In the genomic region with DNA sequence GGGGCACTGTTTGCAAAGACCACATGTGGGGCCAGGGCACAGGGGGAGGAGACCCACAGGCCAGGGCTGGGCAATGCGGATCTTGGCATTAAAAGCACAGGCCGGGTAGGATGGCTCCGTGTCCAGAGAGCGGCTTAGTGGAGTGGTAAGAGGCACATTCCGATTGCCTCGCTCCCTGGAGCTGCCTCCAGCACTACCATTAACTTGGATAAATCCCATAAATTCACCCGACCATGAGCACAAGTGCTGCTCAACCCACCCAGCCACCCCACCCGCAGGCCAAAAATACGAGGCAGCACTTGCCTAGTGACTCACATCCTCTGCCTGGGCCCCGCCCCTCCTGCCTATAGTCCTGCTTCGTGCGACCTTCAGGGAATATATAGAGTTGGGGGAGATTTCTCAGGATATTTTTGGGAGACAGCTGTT, we compare ENCODE assay signal across 13 cellular contexts.
DNase-seq lines count a peak whose midpoint lies in the region; ATAC-seq, FAIRE-seq and TF ChIP-seq lines count a peak whose summit lies in the region.
"Had no signal": no experiment of that assay in that cellular context is flagged by ENCODE, and none has a peak within 500 bp of the region (broad histone marks: within the 10 kb centered on the region; RNA-seq: fewer than 3 reads in every experiment).

No MANE protein-coding gene starts in this region.

- H3K4me1 ChIP-seq in keratinocyte (ENCODE audit: control insufficient read depth, extremely low read depth, insufficient read depth, low read length): peaks cover 9% of the 10 kb centered on the region

- no peaks in the 10 kb centered on the region for H3K27me3 Mint-ChIP-seq in progenitor cell of endocrine pancreas

- H3K9ac ChIP-seq in keratinocyte (ENCODE audit: control insufficient read depth, extremely low read depth, insufficient read depth, low read length): no peak overlapping the region

- no peak for TF ChIP-seq CTCF in keratinocyte (optimal IDR thresholded peaks at IDR 0.05 in 1 of 3, IDR thresholded peaks at IDR 0.05 in 1 of 3, conservative IDR thresholded peaks at IDR 0.05 in 1 of 3; ENCODE audit: extremely low read depth in 1 of 3, insufficient read depth in 2 of 3, low read length in 3 of 3)
- TF ChIP-seq CTCF in progenitor cell of endocrine pancreas (IDR thresholded peaks at IDR 0.05; ENCODE audit: unreplicated experiment): no peak

- H3K36me3 Mint-ChIP-seq in progenitor cell of endocrine pancreas (ENCODE audit: insufficient read depth): no peaks in the 10 kb centered on the region
- H3K36me3 Mint-ChIP-seq: stimulated activated naive B cell treated with anti-CD40 and anti-IgM and Interleukin-4, amounts not matched to agents 10 μg/mL and 1 μg/mL and 100 μg/mL, for 72 hours had no signal

- H3K9me3 ChIP-seq in keratinocyte (ENCODE audit: control insufficient read depth, low read depth, low read length): no peaks in the 10 kb centered on the region

- H3K4me3 ChIP-seq in keratinocyte (ENCODE audit: control insufficient read depth in 2 of 3, extremely low read depth in 1 of 3, insufficient read depth in 2 of 3, low read depth in 1 of 3, low read length in 3 of 3): no peak overlapping the region

- H3K9me3 Mint-ChIP-seq in progenitor cell of endocrine pancreas (ENCODE audit: low read depth): no peaks in the 10 kb centered on the region
- H3K9me3 Mint-ChIP-seq: activated naive CD4-positive, alpha-beta T cell treated with anti-CD3 and anti-CD28 coated beads for 36 hours; stimulated activated naive B cell treated with anti-CD40 and anti-IgM and Interleukin-4, amounts not matched to agents 10 μg/mL and 1 μg/mL and 100 μg/mL, for 72 hours had no signal

- no peaks in the 10 kb centered on the region for H4K20me1 ChIP-seq in keratinocyte (ENCODE audit: control insufficient read depth, extremely low read depth, insufficient read depth, low read length)

- no peak overlapping the region for H3K4me3 Mint-ChIP-seq in progenitor cell of endocrine pancreas (ENCODE audit: low read depth)
- H3K4me3 Mint-ChIP-seq: activated naive CD4-positive, alpha-beta T cell treated with anti-CD3 and anti-CD28 coated beads for 36 hours; stimulated activated naive B cell treated with anti-CD40 and anti-IgM and Interleukin-4, amounts not matched to agents 10 μg/mL and 1 μg/mL and 100 μg/mL, for 72 hours had no signal

- no peaks in the 10 kb centered on the region for H3K4me1 Mint-ChIP-seq in progenitor cell of endocrine pancreas (ENCODE audit: low read depth)
- H3K4me1 Mint-ChIP-seq: stimulated activated naive B cell treated with anti-CD40 and anti-IgM and Interleukin-4, amounts not matched to agents 10 μg/mL and 1 μg/mL and 100 μg/mL, for 72 hours had no signal

- peak; percentile 26 for DNase-seq in MV-4-11 (lab: John Stamatoyannopoulos, UW)
- DNase-seq in keratinocyte (ENCODE audit: low read depth, low spot score): peak; percentile 36
- DNase-seq in substantia nigra (lab: John Stamatoyannopoulos, UW): peak in 2 of 49 donors; percentile 32 to 69
- DNase-seq in AG08396 (ENCODE audit: low spot score): no peak
- no peak for DNase-seq in pons (ENCODE audit: low spot score)
- DNase-seq in progenitor cell of endocrine pancreas (ENCODE audit: low spot score, unreplicated experiment): no peak
- DNase-seq: activated naive CD4-positive, alpha-beta T cell treated with anti-CD3 and anti-CD28 coated beads for 36 hours; NCI-H187; SIG-M5; stimulated activated naive B cell treated with anti-CD40 and anti-IgM and Interleukin-4, amounts not matched to agents 10 μg/mL and 1 μg/mL and 100 μg/mL, for 72 hours had no signal

- ATAC-seq in GM21526 (IDR thresholded peaks at IDR 0.05; ENCODE audit: low FRiP score, unreplicated experiment): no peak
- ATAC-seq: stimulated activated naive B cell treated with anti-CD40 and anti-IgM and Interleukin-4, amounts not matched to agents 10 μg/mL and 1 μg/mL and 100 μg/mL, for 72 hours had no signal

- H3K9me1 ChIP-seq in keratinocyte (ENCODE audit: control insufficient read depth, extremely low read depth, insufficient read depth, low read length): no peaks in the 10 kb centered on the region

- H2AFZ ChIP-seq in keratinocyte (ENCODE audit: control insufficient read depth, low read length): peak overlapping the region; percentile 18

- H3K27ac Mint-ChIP-seq in progenitor cell of endocrine pancreas: no peak overlapping the region
- H3K27ac Mint-ChIP-seq: activated naive CD4-positive, alpha-beta T cell treated with anti-CD3 and anti-CD28 coated beads for 36 hours; stimulated activated naive B cell treated with anti-CD40 and anti-IgM and Interleukin-4, amounts not matched to agents 10 μg/mL and 1 μg/mL and 100 μg/mL, for 72 hours had no signal

- H3K79me2 ChIP-seq in keratinocyte (ENCODE audit: control insufficient read depth, insufficient read depth, low read length): no peaks in the 10 kb centered on the region

- peak; percentile 23 for FAIRE-seq in keratinocyte (lab: Jason Lieb, UNC)

- no peaks in the 10 kb centered on the region for H3K36me3 ChIP-seq in keratinocyte (ENCODE audit: control insufficient read depth in 2 of 2, extremely low read depth in 1 of 2, insufficient read depth in 2 of 2, low read length in 2 of 2)

- no peaks in the 10 kb centered on the region for H3K27me3 ChIP-seq in keratinocyte (ENCODE audit: control insufficient read depth, extremely low read depth, insufficient read depth, low read length)

- peak overlapping the region; percentile 92 for H3K27ac ChIP-seq in cingulate gyrus (ENCODE audit: low read depth, low read length)
- no peak overlapping the region for H3K27ac ChIP-seq in keratinocyte (ENCODE audit: control insufficient read depth, insufficient read depth, low read length)
- peak overlapping the region; percentile 100 for H3K27ac ChIP-seq in substantia nigra (ENCODE audit: low read depth, low read length, poor library complexity, severe bottlenecking)
- H3K27ac ChIP-seq: C4-2B had no signal

- H3K4me2 ChIP-seq in keratinocyte (ENCODE audit: control insufficient read depth, extremely low read depth, insufficient read depth, low read depth, low read length): no peak overlapping the region

- dilution Hi-C loops in keratinocyte (cut with MboI; ENCODE audit: extremely low pct_ligation_motif_present, low sequenced_read_pairs): no loop called here

Comparison
In these comparisons a context has a peak if more than half of its experiments do, and no peak if none do; other contexts are left out.
1. DNase-seq: peak in MV-4-11 (single experiment) and keratinocyte (single experiment); none in AG08396 (single experiment), pons (single experiment) and progenitor cell of endocrine pancreas (single experiment).